ENCODE assay signal across 1 cellular context in the genomic region with DNA sequence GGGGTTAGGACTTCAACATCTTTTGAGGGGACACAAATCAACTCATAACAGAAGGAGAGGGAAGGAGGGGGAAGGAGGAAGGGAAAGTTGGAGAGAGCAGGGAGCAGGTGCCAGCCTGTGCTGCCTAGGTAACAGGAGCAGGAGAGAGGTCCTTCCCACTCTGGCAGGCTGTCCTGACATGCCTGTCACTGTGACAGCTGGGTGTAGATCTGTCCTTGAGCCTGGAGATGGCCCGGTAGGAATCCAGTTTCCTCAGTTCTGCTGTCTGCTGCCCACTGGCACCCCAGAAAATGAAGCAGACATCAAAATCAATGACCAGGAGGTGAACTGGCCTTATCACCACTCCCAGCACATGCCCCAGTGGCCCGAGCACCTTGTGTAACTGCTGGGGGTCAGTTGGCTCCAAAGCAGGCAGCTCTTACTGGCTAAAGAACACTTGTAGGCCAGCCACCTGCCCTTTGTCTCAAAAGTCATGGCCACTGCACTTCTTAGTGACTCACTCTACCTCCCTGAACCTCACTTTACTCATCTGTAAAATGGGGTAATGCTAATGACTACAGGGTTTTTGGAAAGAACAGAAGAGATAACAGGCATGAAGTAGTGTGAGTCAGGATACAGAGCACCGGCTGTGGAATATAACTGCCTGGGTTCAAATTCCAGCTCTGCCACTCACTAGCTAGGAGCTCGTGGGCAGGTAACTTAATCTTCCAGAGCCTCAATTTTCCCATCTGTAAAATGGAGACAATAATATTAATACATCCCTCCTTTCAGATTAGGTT.
TF ChIP-seq lines count a peak whose summit lies in the region.

No MANE protein-coding gene starts in this region.

TF ChIP-seq in K562, 482 proteins besides CTCF, POLR2A, EP300 and RAD21:
- TF ChIP-seq BCOR (IDR thresholded peaks at IDR 0.05) (peak; percentile 50; the same call in 1 of the 2 replicates), CHD4 (IDR thresholded peaks at IDR 0.05; ENCODE audit: insufficient read depth, insufficient replicate concordance, low read depth, low read length, poor library complexity, severe bottlenecking) (peak; percentile 60), KDM1A (IDR thresholded peaks at IDR 0.05) (peak in 1 of 2 experiments; percentile 47; a peak in 1 of 4 replicates), ADNP (tag; IDR thresholded peaks at IDR 0.05) (peak; percentile 90), RBM25 (IDR thresholded peaks at IDR 0.05; ENCODE audit: low read depth, low read length, severe bottlenecking) (peak; percentile 60), SMARCA5 (IDR thresholded peaks at IDR 0.05) (0 out of 2 replicates have a peak, but pooled peaks have one; percentile 37), ZNF318 (IDR thresholded peaks at IDR 0.05; ENCODE audit: borderline replicate concordance in 1 of 2, low read depth in 1 of 2) (no peak)
- TF ChIP-seq, protein P1, sequence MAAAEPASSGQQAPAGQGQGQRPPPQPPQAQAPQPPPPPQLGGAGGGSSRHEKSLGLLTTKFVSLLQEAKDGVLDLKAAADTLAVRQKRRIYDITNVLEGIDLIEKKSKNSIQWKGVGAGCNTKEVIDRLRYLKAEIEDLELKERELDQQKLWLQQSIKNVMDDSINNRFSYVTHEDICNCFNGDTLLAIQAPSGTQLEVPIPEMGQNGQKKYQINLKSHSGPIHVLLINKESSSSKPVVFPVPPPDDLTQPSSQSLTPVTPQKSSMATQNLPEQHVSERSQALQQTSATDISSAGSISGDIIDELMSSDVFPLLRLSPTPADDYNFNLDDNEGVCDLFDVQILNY (CRISPR knock-in tag; IDR thresholded peaks at IDR 0.05): no peak
